Comparison of ENCODE assay signal across 8 cellular contexts in the genomic region with DNA sequence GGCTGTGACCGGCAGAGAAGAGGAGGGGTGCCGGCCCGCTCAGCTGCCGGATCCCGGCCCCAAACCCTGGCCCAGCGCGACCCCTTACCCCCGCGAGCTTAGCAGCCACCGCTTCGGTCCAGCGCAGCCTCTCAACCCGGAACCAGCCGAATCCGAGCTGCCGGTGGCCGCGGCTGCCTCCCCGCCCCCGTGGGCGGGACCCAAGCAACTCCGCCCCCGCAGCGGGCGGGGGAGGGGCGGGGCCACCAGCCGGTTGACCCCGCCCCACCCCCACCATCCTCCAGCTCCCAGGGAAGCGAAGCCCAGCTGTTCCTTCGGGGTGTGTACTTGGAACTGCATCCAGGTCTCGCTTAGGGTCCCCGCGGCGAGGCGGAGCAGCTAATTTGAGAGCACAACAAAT. TPM values are rescaled to one million over a fixed set of nuclear protein-coding genes. Genes with fewer than 3 reads are reported as not detected.
DNase-seq lines count a peak whose midpoint lies in the region; ATAC-seq and TF ChIP-seq lines count a peak whose summit lies in the region.

A gene (minus strand): TSS at position 138 of the 400 bp plus-strand sequence. CDS start 611 bp downstream, outside the sequence.

- peak within 1 kb of the TSS; percentile 81 to 92 (median 89) for H3K4me3 Mint-ChIP-seq in immature natural killer cell

- H3K27me3 ChIP-seq in WERI-Rb-1 (ENCODE audit: insufficient read depth, low read depth, severe bottlenecking), result no peaks in the 10 kb centered on the region
- no peaks in the 10 kb centered on the region for H3K27me3 ChIP-seq in breast epithelium

- peak; percentile 51 for TF ChIP-seq POLR2A in breast epithelium (IDR thresholded peaks at IDR 0.05)

- H3K4me1 Mint-ChIP-seq in immature natural killer cell, result peaks cover 33 to 35% of the 10 kb centered on the region in 2 donors

- H3K9me3 Mint-ChIP-seq in immature natural killer cell, result no peaks in the 10 kb centered on the region

- DNase-seq in GM03348 (ENCODE audit: low spot score), result peak; percentile 98
- peak; percentile 68 for DNase-seq in NCI-H2107 treated with DMSO at 0.1 percent for 48 hours (lab: John Stamatoyannopoulos, UW; ENCODE audit: unreplicated experiment)
- peak; percentile 90 for DNase-seq in WERI-Rb-1
- peak; percentile 75 to 81 for DNase-seq in breast epithelium (ENCODE audit: low spot score in 2 of 2)
- peak; percentile 75 to 81 (median 80) for DNase-seq in immature natural killer cell
- DNase-seq in smooth muscle cell of the brain vasculature (ENCODE audit: low read depth, low spot score), result peak; percentile 83

- H3K36me3 ChIP-seq in WERI-Rb-1 (peaks cover 8% of the 10 kb centered on the region), breast epithelium (no peaks in the 10 kb centered on the region)

- H3K4me1 ChIP-seq in breast epithelium, result no peaks in the 10 kb centered on the region

- H3K9me3 ChIP-seq in WERI-Rb-1 (ENCODE audit: severe bottlenecking), result no peaks in the 10 kb centered on the region
- H3K9me3 ChIP-seq in breast epithelium, result no peaks in the 10 kb centered on the region

- H3K4me3 ChIP-seq in WERI-Rb-1 (ENCODE audit: low read depth, low read length) (peak within 1 kb of the TSS; percentile 57), breast epithelium (peak within 1 kb of the TSS; percentile 75 to 93 (median 84))

- peak; percentile 52 for ATAC-seq in HG02970 (IDR thresholded peaks at IDR 0.05; ENCODE audit: low FRiP score, unreplicated experiment)
- ATAC-seq in GM19395 (IDR thresholded peaks at IDR 0.05; ENCODE audit: unreplicated experiment), result no peak

- peak within 1 kb of the TSS in 5 of 6 donors; percentile 68 to 85 (median 78) for H3K27ac Mint-ChIP-seq in immature natural killer cell

- H3K27ac ChIP-seq in WERI-Rb-1, result peak within 1 kb of the TSS; percentile 96
- H3K27ac ChIP-seq in breast epithelium, result peak within 1 kb of the TSS; percentile 79 to 90

- no peak for TF ChIP-seq CTCF in WERI-Rb-1 (IDR thresholded peaks at IDR 0.05; ENCODE audit: low read depth, low read length)
- TF ChIP-seq CTCF in breast epithelium (IDR thresholded peaks at IDR 0.05), result no peak

- peaks cover 1 to 21% (median 7%) of the 10 kb centered on the region in 3 donors for H3K27me3 Mint-ChIP-seq in immature natural killer cell (ENCODE audit: low read depth in 3 of 3)

- intact Hi-C loops in breast epithelium (cut with DNase I; ENCODE audit: low total_unique reads), result no loop called here

- H3K36me3 Mint-ChIP-seq in immature natural killer cell, result peaks cover 0 to 5% (median 0%) of the 10 kb centered on the region in 3 donors

RNA-seq across cellular contexts. Expression of the gene that starts here (rescaled TPM):
- 10 to 100 TPM in 1 of 3 donors, 1 to 10 TPM in 2; 4.3 to 10.8 (median 7.2) TPM for total RNA-seq in breast epithelium
- 1 to 10 TPM in 2 of 3 donors, not detected in 1; 2.5 to 8.0 TPM for polyA plus RNA-seq in immature natural killer cell
